Comparison of ENCODE assay signal across 12 cellular contexts in the genomic region with DNA sequence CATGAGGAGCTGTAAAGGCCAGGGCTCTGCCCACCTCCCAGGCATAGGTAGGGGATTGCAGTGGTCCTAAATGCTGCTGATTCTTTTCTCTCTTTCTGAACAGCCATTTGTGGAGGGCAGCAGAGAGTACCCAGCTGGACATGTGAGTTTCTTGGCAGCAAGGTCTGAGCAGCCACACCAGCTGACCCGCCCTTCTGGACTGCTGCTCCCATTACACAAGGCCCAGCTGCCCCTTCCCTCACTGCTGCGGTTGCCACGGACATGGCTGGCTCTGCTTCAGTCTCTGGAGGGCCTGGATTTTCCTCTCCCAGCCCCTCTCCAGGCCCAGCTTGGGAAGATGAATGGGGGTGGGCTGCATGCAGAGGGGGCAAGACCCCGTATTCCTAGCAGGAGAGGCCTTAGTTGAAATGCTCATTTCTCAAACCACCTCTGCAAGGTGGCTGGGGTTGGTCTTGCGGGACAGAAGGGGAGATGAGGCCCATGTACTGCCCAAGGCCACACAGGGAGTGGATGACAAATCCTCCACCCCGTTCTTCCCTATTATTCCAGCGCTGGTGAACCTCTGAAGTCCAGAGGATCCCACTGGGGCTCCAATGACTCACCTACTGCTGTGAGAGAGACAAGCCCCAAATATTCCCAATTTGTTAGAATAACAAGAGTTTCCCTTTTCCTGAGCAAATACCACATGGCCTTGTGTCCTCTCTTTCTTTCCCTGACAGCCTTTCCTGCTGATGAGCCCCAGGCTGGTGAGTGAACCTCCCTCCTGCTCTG. TPM values are rescaled to one million over a fixed set of nuclear protein-coding genes. Genes with fewer than 3 reads are reported as not detected.
A peak's percentile ranks its signal among the peaks of the same experiment; 100 is the strongest.
DNase-seq lines count a peak whose midpoint lies in the region; ATAC-seq and TF ChIP-seq lines count a peak whose summit lies in the region.
"Had no signal": no experiment of that assay in that cellular context is flagged by ENCODE, and none has a peak within 500 bp of the region (broad histone marks: within the 10 kb centered on the region; RNA-seq: fewer than 3 reads in every experiment).

No MANE protein-coding gene starts in this region.

- no peak for TF ChIP-seq CTCF in GM10248 (IDR thresholded peaks at IDR 0.05; ENCODE audit: control extremely low read depth, extremely low read depth, low read depth, missing control alignments)
- TF ChIP-seq CTCF in gastrocnemius medialis (IDR thresholded peaks at IDR 0.05 in 4 of 5, conservative IDR thresholded peaks at IDR 0.05 in 1 of 5), result peak in 2 of 5 experiments; percentile 14 to 29
- TF ChIP-seq CTCF in lower leg skin (IDR thresholded peaks at IDR 0.05), result no peak

- peak; percentile 42 to 46 for TF ChIP-seq POLR2A in gastrocnemius medialis (IDR thresholded peaks at IDR 0.05)
- no peak for TF ChIP-seq POLR2A in lower leg skin (IDR thresholded peaks at IDR 0.05)

- peak; percentile 11 for DNase-seq in GM10248 (ENCODE audit: extremely low spot score)
- peak; percentile 53 for DNase-seq in hepatic stellate cell (ENCODE audit: low spot score)
- peak; percentile 87 for DNase-seq in gastrocnemius medialis
- DNase-seq in lower leg skin (ENCODE audit: low spot score in 2 of 2), result no peak
- no peak for DNase-seq in NCI-H446 treated with DMSO at 0.1 percent for 48 hours (lab: John Stamatoyannopoulos, UW)

- ATAC-seq in gastrocnemius medialis (peak; percentile 86 to 92), HG02852 (IDR thresholded peaks at IDR 0.05; ENCODE audit: unreplicated experiment) (no peak), GM21619 (IDR thresholded peaks at IDR 0.05; ENCODE audit: unreplicated experiment) (no peak)

- H3K9me3 ChIP-seq in gastrocnemius medialis, result no peaks in the 10 kb centered on the region

- H3K4me3 ChIP-seq in gastrocnemius medialis (no peak overlapping the region), lower leg skin (ENCODE audit: low read depth, poor library complexity, severe bottlenecking) (no peak overlapping the region)
- H3K4me3 ChIP-seq: PC-9, smooth muscle cell had no signal

- H3K27ac ChIP-seq in angular gyrus (ENCODE audit: low read depth, low read length), result peak overlapping the region; percentile 96
- H3K27ac ChIP-seq in gastrocnemius medialis, result peak overlapping the region; percentile 71 to 81 (median 74)
- H3K27ac ChIP-seq: KMS-11, PC-9 had no signal

- WGBS in lower leg skin, 2 donors, result 72 to 75% methylated on average over 7 of the region's 7 CpGs

- CTCF ChIA-PET in GM10248 (lab: Yijun Ruan, JAX), result interaction anchor here (0.8 to 3.1 kb wide), 3 partner anchors 10 to 31 kb away, joined by 3 to 14 read pairs (median 3); no protein-coding TSS in a partner anchor

- intact Hi-C loops in gastrocnemius medialis (cut with DNase I; ENCODE audit: low total_unique reads) (loop anchor here (1.0 to 2.0 kb wide), 2 partner anchors 64 to 103 kb away; no protein-coding TSS in a partner anchor), lower leg skin (cut with DNase I; ENCODE audit: low total_unique reads) (no loop called here)

- H3K36me3 ChIP-seq in gastrocnemius medialis, result no peaks in the 10 kb centered on the region

- POLR2A ChIA-PET in GM10248 (lab: Yijun Ruan, JAX), result no interaction called here

- no peaks in the 10 kb centered on the region for H3K27me3 ChIP-seq in gastrocnemius medialis

- peaks cover 31 to 36% of the 10 kb centered on the region in 2 donors for H3K4me1 ChIP-seq in gastrocnemius medialis

- in situ Hi-C loops in gastrocnemius medialis (cut with MboI; ENCODE audit: low sequenced_read_pairs in 4 of 4), result no loop called here

RNA-seq across cellular contexts. Expression of a gene that starts 4.7 kb away (rescaled TPM):
- under 1 TPM in 2 of 4 donors, not detected in 2; 0.24 to 0.80 TPM for total RNA-seq in gastrocnemius medialis
- 1 to 10 TPM in 1 of 4 donors, under 1 TPM in 2, not detected in 1; 0.17 to 2.5 (median 0.84) TPM for total RNA-seq in lower leg skin
- total RNA-seq: PC-9, smooth muscle cell had no signal

RNA-seq across cellular contexts. Expression of a gene that starts 19.6 kb away (rescaled TPM):
- under 1 TPM in 1 of 4 donors, not detected in 3; 0.18 TPM for total RNA-seq in gastrocnemius medialis
- total RNA-seq in lower leg skin, result 1 to 10 TPM in 3 of 4 donors, under 1 TPM in 1; 0.91 to 3.8 (median 1.2) TPM
- total RNA-seq: PC-9 had no signal

RNA-seq across cellular contexts. Expression of a gene that starts 26.1 kb away (rescaled TPM):
- total RNA-seq in gastrocnemius medialis (10 to 100 TPM in 1 of 4 donors, 1 to 10 TPM in 3; 3.1 to 13.2 (median 5.8) TPM), lower leg skin (1 to 10 TPM; 2.2 to 8.3 (median 6.2) TPM)
- total RNA-seq: smooth muscle cell had no signal

RNA-seq across cellular contexts. Expression of a gene that starts 52.6 kb away (rescaled TPM):
- total RNA-seq in gastrocnemius medialis (not detected), lower leg skin (1 to 10 TPM in 1 of 4 donors, not detected in 3; 4.3 TPM)
- total RNA-seq: smooth muscle cell, subcutaneous adipose tissue had no signal

Comparison
In these comparisons a context has a peak if more than half of its experiments do, and no peak if none do; other contexts are left out.
1. DNase-seq: peak in GM10248 (single experiment), hepatic stellate cell (single experiment) and gastrocnemius medialis (2 of 2); none in lower leg skin (0 of 2) and NCI-H446 treated with DMSO at 0.1 percent for 48 hours (single experiment).
2. ATAC-seq: peak in gastrocnemius medialis (2 of 2); none in HG02852 (single experiment) and GM21619 (single experiment).
3. POLR2A ChIP-seq: peak in gastrocnemius medialis (2 of 2); none in lower leg skin (0 of 2).